ENCODE assay signal across 11 cellular contexts in the genomic region with DNA sequence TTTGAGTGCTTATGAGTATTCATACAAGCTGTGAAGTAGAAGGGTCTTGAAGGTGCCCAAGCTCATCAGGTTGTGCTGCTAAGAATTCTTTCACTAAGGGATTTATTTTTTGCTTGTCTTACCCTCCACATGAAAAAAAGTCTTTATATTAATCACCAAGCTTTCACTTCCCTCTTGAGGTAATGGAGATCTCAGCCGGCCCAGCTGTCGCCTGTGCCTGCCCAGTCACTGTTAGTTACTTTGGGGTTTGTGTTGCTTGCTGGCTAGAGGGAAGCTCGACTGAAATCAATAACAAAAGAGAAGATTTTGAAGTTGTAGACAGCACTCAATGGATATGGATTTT. TPM values are rescaled to one million over a fixed set of nuclear protein-coding genes. Genes with fewer than 3 reads are reported as not detected.
DNase-seq lines count a peak whose midpoint lies in the region; ATAC-seq, FAIRE-seq and TF ChIP-seq lines count a peak whose summit lies in the region.
"Had no signal": no experiment of that assay in that cellular context is flagged by ENCODE, and none has a peak within 500 bp of the region (broad histone marks: within the 10 kb centered on the region; RNA-seq: fewer than 3 reads in every experiment).

No MANE protein-coding gene starts in this region.

- CTCF ChIA-PET in HepG2 (lab: Yijun Ruan, JAX; ENCODE audit: low intra/inter-chr PET ratio, low total read pairs): no interaction called here

- in situ Hi-C loops in HepG2 (cut with HindIII; ENCODE audit: extremely low pct_ligation_motif_present, low pct_unique_long_range_greater_than_20kb): no loop called here

- no peak overlapping the region for H3K9ac ChIP-seq in HepG2 (ENCODE audit: insufficient read depth, low read depth, low read length)
- H3K9ac ChIP-seq: KMS-11 had no signal

- POLR2A ChIA-PET in HepG2 (lab: Yijun Ruan, JAX): no interaction called here

- H2AFZ ChIP-seq in HepG2 (ENCODE audit: low read length): no peak overlapping the region

- peak; percentile 99 for ATAC-seq in GM18909 (IDR thresholded peaks at IDR 0.05; ENCODE audit: poor library complexity, unreplicated experiment)
- peak; percentile 98 for ATAC-seq in GM21723 (IDR thresholded peaks at IDR 0.05; ENCODE audit: unreplicated experiment)
- peak; percentile 98 for ATAC-seq in HG03432 (IDR thresholded peaks at IDR 0.05; ENCODE audit: unreplicated experiment)
- no peak for ATAC-seq in HepG2
- ATAC-seq: natural killer cell had no signal

- no peak overlapping the region for H3K27ac ChIP-seq in HepG2 (ENCODE audit: extremely low read length, insufficient read depth, low read length)
- H3K27ac ChIP-seq: KMS-11 had no signal

- H3K36me3 ChIP-seq in HepG2 (replicated peaks in 1 of 2; ENCODE audit: control insufficient read depth in 1 of 2, insufficient read depth in 2 of 2, low read length in 2 of 2): no peaks in the 10 kb centered on the region

- no peaks in the 10 kb centered on the region for H4K20me1 ChIP-seq in HepG2 (ENCODE audit: insufficient read depth, low read length)

- no peak overlapping the region for H3K4me2 ChIP-seq in HepG2 (ENCODE audit: low read depth, low read length)
- H3K4me2 ChIP-seq: KMS-11 had no signal

- no peak for TF ChIP-seq RAD21 in HepG2 (CRISPR knock-in tag; IDR thresholded peaks at IDR 0.05)

- TF ChIP-seq EP300 in HepG2 (IDR thresholded peaks at IDR 0.05; ENCODE audit: low read depth in 2 of 2, low read length in 2 of 2) (no peak), HepG2 (CRISPR knock-in tag; IDR thresholded peaks at IDR 0.05; ENCODE audit: borderline replicate concordance) (no peak)

- 45% methylated on average over 3 of the region's 3 CpGs for WGBS in HepG2 (ENCODE audit: low lambda C conversion rate)

- TF ChIP-seq POLR2A in HepG2 (IDR thresholded peaks at IDR 0.05; ENCODE audit: insufficient read depth in 1 of 2, low read depth in 2 of 2, low read length in 2 of 2): no peak

- no TSS peak for BruUV-seq in HepG2 (replicated peaks; lab: Mats Ljungman, UMichigan)

- peak; percentile 5 for DNase-seq in medulla oblongata (ENCODE audit: extremely low spot score)
- no peak for DNase-seq in activated effector memory CD4-positive, alpha-beta T cell treated with Interleukin-2 at 50 U/mL for 16 hours
- DNase-seq in cerebellar nuclear complex (lab: John Stamatoyannopoulos, UW): no peak
- DNase-seq in NCI-H748 (lab: John Stamatoyannopoulos, UW; ENCODE audit: unreplicated experiment): no peak
- no peak for DNase-seq in HepG2 (ENCODE audit: low spot score)
- DNase-seq: natural killer cell had no signal

- H3K79me2 ChIP-seq in HepG2 (ENCODE audit: insufficient read depth, low read length): no peaks in the 10 kb centered on the region

- no peak for FAIRE-seq in HepG2 (lab: Jason Lieb, UNC)
- FAIRE-seq: colon had no signal

- no peaks in the 10 kb centered on the region for H3K9me3 ChIP-seq in HepG2 (ENCODE audit: low read length)

- H3K27me3 ChIP-seq in HepG2 (ENCODE audit: control insufficient read depth in 1 of 2, insufficient read depth in 2 of 2, low read length in 2 of 2): peaks cover 0 to 19% of the 10 kb centered on the region in 2 experiments; a peak in 3 of 5 replicates

- no peak overlapping the region for H3K4me3 ChIP-seq in HepG2 (replicated peaks in 1 of 3; ENCODE audit: insufficient read depth in 1 of 3, low read depth in 2 of 3, low read length in 3 of 3)

- intact Hi-C loops in HepG2 (cut with micrococcal nuclease; ENCODE audit: unreplicated experiment): no loop called here

- H3K4me1 ChIP-seq in HepG2 (ENCODE audit: insufficient read depth, low read length): peaks cover 9% of the 10 kb centered on the region; the same call in 1 of the 2 replicates

- TF ChIP-seq CTCF in HepG2 (CRISPR knock-in tag; IDR thresholded peaks at IDR 0.05): no peak

TF ChIP-seq in HepG2, 621 proteins besides CTCF, POLR2A, EP300 and RAD21 (continues in another document):
- TF ChIP-seq ZNF337 (CRISPR knock-in tag; IDR thresholded peaks at IDR 0.05; ENCODE audit: borderline replicate concordance, low read depth) (no peak), ZNF598 (CRISPR knock-in tag; IDR thresholded peaks at IDR 0.05; ENCODE audit: borderline replicate concordance) (no peak), MAZ (IDR thresholded peaks at IDR 0.05; ENCODE audit: borderline replicate concordance, low read depth, low read length) (no peak), MAZ (CRISPR knock-in tag; IDR thresholded peaks at IDR 0.05; ENCODE audit: low read depth) (no peak), MZF1 (CRISPR knock-in tag; IDR thresholded peaks at IDR 0.05; ENCODE audit: borderline replicate concordance) (no peak), KLF16 (CRISPR knock-in tag; IDR thresholded peaks at IDR 0.05) (no peak), NFRKB (IDR thresholded peaks at IDR 0.05) (no peak), SIX1 (CRISPR knock-in tag; IDR thresholded peaks at IDR 0.05; ENCODE audit: borderline replicate concordance) (no peak), NFKB2 (CRISPR knock-in tag; IDR thresholded peaks at IDR 0.05; ENCODE audit: borderline replicate concordance) (no peak), ZNF225 (CRISPR knock-in tag; IDR thresholded peaks at IDR 0.05) (no peak), ATF7 (IDR thresholded peaks at IDR 0.05) (no peak), ATF7 (CRISPR knock-in tag; IDR thresholded peaks at IDR 0.05) (no peak), MXI1 (IDR thresholded peaks at IDR 0.05; ENCODE audit: borderline replicate concordance, low read depth, low read length) (no peak), ZNF180 (CRISPR knock-in tag; IDR thresholded peaks at IDR 0.05; ENCODE audit: borderline replicate concordance, low read depth) (no peak), ZNF780A (CRISPR knock-in tag; IDR thresholded peaks at IDR 0.05) (no peak), HMGA1 (CRISPR knock-in tag; conservative IDR thresholded peaks at IDR 0.05) (no peak), ZMAT3 (CRISPR knock-in tag; conservative IDR thresholded peaks at IDR 0.05) (no peak)
- TF ChIP-seq, protein P1, sequence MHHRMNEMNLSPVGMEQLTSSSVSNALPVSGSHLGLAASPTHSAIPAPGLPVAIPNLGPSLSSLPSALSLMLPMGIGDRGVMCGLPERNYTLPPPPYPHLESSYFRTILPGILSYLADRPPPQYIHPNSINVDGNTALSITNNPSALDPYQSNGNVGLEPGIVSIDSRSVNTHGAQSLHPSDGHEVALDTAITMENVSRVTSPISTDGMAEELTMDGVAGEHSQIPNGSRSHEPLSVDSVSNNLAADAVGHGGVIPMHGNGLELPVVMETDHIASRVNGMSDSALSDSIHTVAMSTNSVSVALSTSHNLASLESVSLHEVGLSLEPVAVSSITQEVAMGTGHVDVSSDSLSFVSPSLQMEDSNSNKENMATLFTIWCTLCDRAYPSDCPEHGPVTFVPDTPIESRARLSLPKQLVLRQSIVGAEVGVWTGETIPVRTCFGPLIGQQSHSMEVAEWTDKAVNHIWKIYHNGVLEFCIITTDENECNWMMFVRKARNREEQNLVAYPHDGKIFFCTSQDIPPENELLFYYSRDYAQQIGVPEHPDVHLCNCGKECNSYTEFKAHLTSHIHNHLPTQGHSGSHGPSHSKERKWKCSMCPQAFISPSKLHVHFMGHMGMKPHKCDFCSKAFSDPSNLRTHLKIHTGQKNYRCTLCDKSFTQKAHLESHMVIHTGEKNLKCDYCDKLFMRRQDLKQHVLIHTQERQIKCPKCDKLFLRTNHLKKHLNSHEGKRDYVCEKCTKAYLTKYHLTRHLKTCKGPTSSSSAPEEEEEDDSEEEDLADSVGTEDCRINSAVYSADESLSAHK (CRISPR knock-in tag; IDR thresholded peaks at IDR 0.05; ENCODE audit: borderline replicate concordance): no peak
- TF ChIP-seq, protein P2, sequence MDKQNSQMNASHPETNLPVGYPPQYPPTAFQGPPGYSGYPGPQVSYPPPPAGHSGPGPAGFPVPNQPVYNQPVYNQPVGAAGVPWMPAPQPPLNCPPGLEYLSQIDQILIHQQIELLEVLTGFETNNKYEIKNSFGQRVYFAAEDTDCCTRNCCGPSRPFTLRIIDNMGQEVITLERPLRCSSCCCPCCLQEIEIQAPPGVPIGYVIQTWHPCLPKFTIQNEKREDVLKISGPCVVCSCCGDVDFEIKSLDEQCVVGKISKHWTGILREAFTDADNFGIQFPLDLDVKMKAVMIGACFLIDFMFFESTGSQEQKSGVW (CRISPR knock-in tag; IDR thresholded peaks at IDR 0.05; ENCODE audit: borderline replicate concordance): no peak
- TF ChIP-seq, protein P3, sequence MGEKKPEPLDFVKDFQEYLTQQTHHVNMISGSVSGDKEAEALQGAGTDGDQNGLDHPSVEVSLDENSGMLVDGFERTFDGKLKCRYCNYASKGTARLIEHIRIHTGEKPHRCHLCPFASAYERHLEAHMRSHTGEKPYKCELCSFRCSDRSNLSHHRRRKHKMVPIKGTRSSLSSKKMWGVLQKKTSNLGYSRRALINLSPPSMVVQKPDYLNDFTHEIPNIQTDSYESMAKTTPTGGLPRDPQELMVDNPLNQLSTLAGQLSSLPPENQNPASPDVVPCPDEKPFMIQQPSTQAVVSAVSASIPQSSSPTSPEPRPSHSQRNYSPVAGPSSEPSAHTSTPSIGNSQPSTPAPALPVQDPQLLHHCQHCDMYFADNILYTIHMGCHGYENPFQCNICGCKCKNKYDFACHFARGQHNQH (CRISPR knock-in tag; IDR thresholded peaks at IDR 0.05): no peak

RNA-seq across cellular contexts. Expression of a gene that starts 21.9 kb away (rescaled TPM):
- not detected in 2 replicates for total RNA-seq in HepG2 (2016; rRNA removed; fragmentation: Illumina TruSeq; extraction: Trizol)
- not detected in 2 replicates for total RNA-seq in HepG2 (2016; cell fraction: cytosol; rRNA removed; fragmentation: Illumina TruSeq; extraction: Trizol; ENCODE audit: low read depth)
- total RNA-seq in HepG2 (2016; cell fraction: insoluble cytoplasmic fraction; rRNA removed; fragmentation: Illumina TruSeq; extraction: Trizol): not detected in 2 replicates
- total RNA-seq in HepG2 (2016; cell fraction: membrane; rRNA removed; fragmentation: Illumina TruSeq; extraction: Trizol): not detected in 2 replicates
- not detected in 2 replicates for total RNA-seq in HepG2 (2016; cell fraction: nucleus; rRNA removed; fragmentation: Illumina TruSeq; extraction: Trizol)
- polyA plus RNA-seq in HepG2 (2011; rRNA removed): not detected in 2 replicates
- not detected in 2 replicates for polyA plus RNA-seq in HepG2 (2011; cell fraction: cytosol; rRNA removed)
- polyA plus RNA-seq in HepG2 (2011; cell fraction: nucleus; rRNA removed): not detected in 2 replicates
- polyA plus RNA-seq in HepG2 (2012): not detected in 2 replicates
- not detected in 2 replicates for polyA plus RNA-seq in HepG2 (2016; cell fraction: cytosol; fragmentation: Illumina TruSeq; extraction: Trizol; ENCODE audit: low read depth)
- not detected in 2 replicates for polyA plus RNA-seq in HepG2 (2016; cell fraction: insoluble cytoplasmic fraction; fragmentation: Illumina TruSeq; extraction: Trizol; ENCODE audit: low read depth)
- not detected in 2 replicates for polyA plus RNA-seq in HepG2 (2016; cell fraction: membrane; fragmentation: Illumina TruSeq; extraction: Trizol; ENCODE audit: low read depth)
- not detected in 2 replicates for polyA plus RNA-seq in HepG2 (2016; cell fraction: nucleus; fragmentation: Illumina TruSeq; extraction: Trizol; ENCODE audit: insufficient read depth, low read depth)
- polyA minus RNA-seq in HepG2 (2011; rRNA and poly(A)+ RNA removed; ENCODE audit: low replicate concordance): not detected in 2 replicates
- polyA minus RNA-seq in HepG2 (2011; cell fraction: cytosol; rRNA and poly(A)+ RNA removed): not detected in 2 replicates
- not detected in 2 replicates for polyA minus RNA-seq in HepG2 (2011; cell fraction: nucleus; rRNA and poly(A)+ RNA removed)
- total RNA-seq: natural killer cell had no signal
